13 cellular contexts compared by ENCODE assay signal in the genomic region with DNA sequence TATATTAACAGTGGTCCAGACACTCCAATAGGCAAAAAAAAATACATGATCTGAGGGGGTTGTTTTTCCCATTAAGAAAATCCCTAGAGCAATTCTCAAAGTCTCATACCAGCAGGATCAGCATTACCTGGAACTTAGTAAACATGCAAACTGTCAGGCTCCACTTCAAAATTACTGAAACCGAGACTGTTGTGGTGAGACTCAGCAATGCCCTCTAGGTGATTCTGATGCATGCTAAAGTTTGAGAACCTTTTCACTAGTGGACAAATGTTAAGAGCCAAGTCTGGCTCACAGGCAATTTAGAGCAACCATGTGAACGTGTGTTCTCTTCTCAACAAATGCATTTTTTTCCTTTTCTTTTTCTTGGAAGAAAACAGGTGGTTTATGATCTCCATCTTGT. TPM values are rescaled to one million over a fixed set of nuclear protein-coding genes. Genes with fewer than 3 reads are reported as not detected.
DNase-seq lines count a peak whose midpoint lies in the region; ATAC-seq and TF ChIP-seq lines count a peak whose summit lies in the region.
"Had no signal": no experiment of that assay in that cellular context is flagged by ENCODE, and none has a peak within 500 bp of the region (broad histone marks: within the 10 kb centered on the region; RNA-seq: fewer than 3 reads in every experiment).

No MANE protein-coding gene starts in this region.

- no peak overlapping the region for H3K4me3 Mint-ChIP-seq in activated CD4-positive, alpha-beta T cell treated with anti-CD3 and anti-CD28 coated beads for 36 hours
- H3K4me3 Mint-ChIP-seq in stimulated activated naive B cell treated with anti-CD40 and anti-IgM and Interleukin-4, amounts not matched to agents 10 μg/mL and 1 μg/mL and 100 μg/mL, for 72 hours, result no peak overlapping the region
- H3K4me3 Mint-ChIP-seq: endodermal cell had no signal

- H3K27ac Mint-ChIP-seq in activated CD4-positive, alpha-beta T cell treated with anti-CD3 and anti-CD28 coated beads for 36 hours, result no peak overlapping the region
- no peak overlapping the region for H3K27ac Mint-ChIP-seq in stimulated activated naive B cell treated with anti-CD40 and anti-IgM and Interleukin-4, amounts not matched to agents 10 μg/mL and 1 μg/mL and 100 μg/mL, for 72 hours
- H3K27ac Mint-ChIP-seq: endodermal cell had no signal

- no peaks in the 10 kb centered on the region for H3K4me1 Mint-ChIP-seq in activated CD4-positive, alpha-beta T cell treated with anti-CD3 and anti-CD28 coated beads for 36 hours
- H3K4me1 Mint-ChIP-seq in stimulated activated naive B cell treated with anti-CD40 and anti-IgM and Interleukin-4, amounts not matched to agents 10 μg/mL and 1 μg/mL and 100 μg/mL, for 72 hours, result no peaks in the 10 kb centered on the region
- H3K4me1 Mint-ChIP-seq: endodermal cell had no signal

- DNase-seq in activated CD4-positive, alpha-beta T cell treated with anti-CD3 and anti-CD28 coated beads for 36 hours, result no peak
- no peak for DNase-seq in activated CD4-positive, alpha-beta T cell treated with anti-CD3 and anti-CD28 coated beads, Interleukin-2, amount 50 U/mL, for 1 hour
- no peak for DNase-seq in stimulated activated naive B cell treated with anti-CD40 and anti-IgM and Interleukin-4, amounts not matched to agents 10 μg/mL and 1 μg/mL and 100 μg/mL, for 72 hours
- DNase-seq in ureter (ENCODE audit: low spot score), result no peak
- no peak for DNase-seq in foreskin melanocyte
- DNase-seq: activated CD4-positive, alpha-beta T cell treated with anti-CD3 and anti-CD28 coated beads, Interleukin-2, amount 50 U/mL, for 48 hours; endodermal cell; head of caudate nucleus; NCI-H1694 treated with DMSO at 0.1 percent for 48 hours; thyroid gland had no signal

- CTCF ChIA-PET in activated CD4-positive, alpha-beta T cell treated with anti-CD3 and anti-CD28 coated beads for 36 hours (lab: Charles Lee), result no interaction called here

- POLR2A ChIA-PET in activated CD4-positive, alpha-beta T cell treated with anti-CD3 and anti-CD28 coated beads for 36 hours (lab: Charles Lee), result no interaction called here

- intact Hi-C loops in activated CD4-positive, alpha-beta T cell treated with anti-CD3 and anti-CD28 coated beads for 36 hours (cut with DNase I, micrococcal nuclease), result no loop called here

- ATAC-seq in activated CD4-positive, alpha-beta T cell treated with anti-CD3 and anti-CD28 coated beads for 36 hours, result peak; percentile 49
- ATAC-seq in GM21619 (IDR thresholded peaks at IDR 0.05; ENCODE audit: unreplicated experiment), result peak; percentile 92
- ATAC-seq in HG03159 (IDR thresholded peaks at IDR 0.05; ENCODE audit: unreplicated experiment), result peak; percentile 82
- peak; percentile 16 to 31 for ATAC-seq in stimulated activated naive B cell treated with anti-CD40 and anti-IgM and Interleukin-4, amounts not matched to agents 10 μg/mL and 1 μg/mL and 100 μg/mL, for 72 hours (replicated peaks)
- no peak for ATAC-seq in SK-N-SH treated with all-trans-retinoic acid at 6 μM for 48 hours

- H3K27me3 Mint-ChIP-seq in activated CD4-positive, alpha-beta T cell treated with anti-CD3 and anti-CD28 coated beads for 36 hours, result no peaks in the 10 kb centered on the region
- H3K27me3 Mint-ChIP-seq in stimulated activated naive B cell treated with anti-CD40 and anti-IgM and Interleukin-4, amounts not matched to agents 10 μg/mL and 1 μg/mL and 100 μg/mL, for 72 hours, result no peaks in the 10 kb centered on the region

- H3K9me3 Mint-ChIP-seq in activated CD4-positive, alpha-beta T cell treated with anti-CD3 and anti-CD28 coated beads for 36 hours (ENCODE audit: low read depth), result no peaks in the 10 kb centered on the region
- no peaks in the 10 kb centered on the region for H3K9me3 Mint-ChIP-seq in stimulated activated naive B cell treated with anti-CD40 and anti-IgM and Interleukin-4, amounts not matched to agents 10 μg/mL and 1 μg/mL and 100 μg/mL, for 72 hours
- H3K9me3 Mint-ChIP-seq: endodermal cell had no signal

- peaks cover 4% of the 10 kb centered on the region for H3K36me3 Mint-ChIP-seq in activated CD4-positive, alpha-beta T cell treated with anti-CD3 and anti-CD28 coated beads for 36 hours (ENCODE audit: low read depth)
- H3K36me3 Mint-ChIP-seq in stimulated activated naive B cell treated with anti-CD40 and anti-IgM and Interleukin-4, amounts not matched to agents 10 μg/mL and 1 μg/mL and 100 μg/mL, for 72 hours, result peaks cover 6 to 32% of the 10 kb centered on the region in 2 donors

TF ChIP-seq in SK-N-SH treated with all-trans-retinoic acid at 6 μM for 48 hours, 23 proteins besides CTCF, POLR2A, EP300 and RAD21 (continues in another document):
- no peak for TF ChIP-seq TOX (CRISPR knock-in tag; IDR thresholded peaks at IDR 0.05; ENCODE audit: borderline replicate concordance)
- TF ChIP-seq OSR1 (CRISPR knock-in tag; IDR thresholded peaks at IDR 0.05), result no peak
- TF ChIP-seq, protein P1, sequence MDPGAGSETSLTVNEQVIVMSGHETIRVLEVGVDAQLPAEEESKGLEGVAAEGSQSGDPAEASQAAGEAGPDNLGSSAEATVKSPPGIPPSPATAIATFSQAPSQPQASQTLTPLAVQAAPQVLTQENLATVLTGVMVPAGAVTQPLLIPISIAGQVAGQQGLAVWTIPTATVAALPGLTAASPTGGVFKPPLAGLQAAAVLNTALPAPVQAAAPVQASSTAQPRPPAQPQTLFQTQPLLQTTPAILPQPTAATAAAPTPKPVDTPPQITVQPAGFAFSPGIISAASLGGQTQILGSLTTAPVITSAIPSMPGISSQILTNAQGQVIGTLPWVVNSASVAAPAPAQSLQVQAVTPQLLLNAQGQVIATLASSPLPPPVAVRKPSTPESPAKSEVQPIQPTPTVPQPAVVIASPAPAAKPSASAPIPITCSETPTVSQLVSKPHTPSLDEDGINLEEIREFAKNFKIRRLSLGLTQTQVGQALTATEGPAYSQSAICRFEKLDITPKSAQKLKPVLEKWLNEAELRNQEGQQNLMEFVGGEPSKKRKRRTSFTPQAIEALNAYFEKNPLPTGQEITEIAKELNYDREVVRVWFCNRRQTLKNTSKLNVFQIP (CRISPR knock-in tag; IDR thresholded peaks at IDR 0.05; ENCODE audit: borderline replicate concordance, low read depth), result no peak
- TF ChIP-seq ZC3H10 (CRISPR knock-in tag; IDR thresholded peaks at IDR 0.05), result no peak
- no peak for TF ChIP-seq ESRRG (CRISPR knock-in tag; IDR thresholded peaks at IDR 0.05)
- TF ChIP-seq GLIS3 (CRISPR knock-in tag; IDR thresholded peaks at IDR 0.05), result no peak
- TF ChIP-seq CSDC2 (CRISPR knock-in tag; IDR thresholded peaks at IDR 0.05), result no peak
- TF ChIP-seq ISL1 (CRISPR knock-in tag; IDR thresholded peaks at IDR 0.05), result no peak
- TF ChIP-seq ZFP30 (CRISPR knock-in tag; IDR thresholded peaks at IDR 0.05), result no peak
- TF ChIP-seq, protein P2, sequence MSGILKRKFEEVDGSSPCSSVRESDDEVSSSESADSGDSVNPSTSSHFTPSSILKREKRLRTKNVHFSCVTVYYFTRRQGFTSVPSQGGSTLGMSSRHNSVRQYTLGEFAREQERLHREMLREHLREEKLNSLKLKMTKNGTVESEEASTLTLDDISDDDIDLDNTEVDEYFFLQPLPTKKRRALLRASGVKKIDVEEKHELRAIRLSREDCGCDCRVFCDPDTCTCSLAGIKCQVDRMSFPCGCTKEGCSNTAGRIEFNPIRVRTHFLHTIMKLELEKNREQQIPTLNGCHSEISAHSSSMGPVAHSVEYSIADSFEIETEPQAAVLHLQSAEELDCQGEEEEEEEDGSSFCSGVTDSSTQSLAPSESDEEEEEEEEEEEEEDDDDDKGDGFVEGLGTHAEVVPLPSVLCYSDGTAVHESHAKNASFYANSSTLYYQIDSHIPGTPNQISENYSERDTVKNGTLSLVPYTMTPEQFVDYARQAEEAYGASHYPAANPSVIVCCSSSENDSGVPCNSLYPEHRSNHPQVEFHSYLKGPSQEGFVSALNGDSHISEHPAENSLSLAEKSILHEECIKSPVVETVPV (CRISPR knock-in tag; IDR thresholded peaks at IDR 0.05), result no peak
- TF ChIP-seq, protein P3, sequence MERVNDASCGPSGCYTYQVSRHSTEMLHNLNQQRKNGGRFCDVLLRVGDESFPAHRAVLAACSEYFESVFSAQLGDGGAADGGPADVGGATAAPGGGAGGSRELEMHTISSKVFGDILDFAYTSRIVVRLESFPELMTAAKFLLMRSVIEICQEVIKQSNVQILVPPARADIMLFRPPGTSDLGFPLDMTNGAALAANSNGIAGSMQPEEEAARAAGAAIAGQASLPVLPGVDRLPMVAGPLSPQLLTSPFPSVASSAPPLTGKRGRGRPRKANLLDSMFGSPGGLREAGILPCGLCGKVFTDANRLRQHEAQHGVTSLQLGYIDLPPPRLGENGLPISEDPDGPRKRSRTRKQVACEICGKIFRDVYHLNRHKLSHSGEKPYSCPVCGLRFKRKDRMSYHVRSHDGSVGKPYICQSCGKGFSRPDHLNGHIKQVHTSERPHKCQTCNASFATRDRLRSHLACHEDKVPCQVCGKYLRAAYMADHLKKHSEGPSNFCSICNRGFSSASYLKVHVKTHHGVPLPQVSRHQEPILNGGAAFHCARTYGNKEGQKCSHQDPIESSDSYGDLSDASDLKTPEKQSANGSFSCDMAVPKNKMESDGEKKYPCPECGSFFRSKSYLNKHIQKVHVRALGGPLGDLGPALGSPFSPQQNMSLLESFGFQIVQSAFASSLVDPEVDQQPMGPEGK (CRISPR knock-in tag; IDR thresholded peaks at IDR 0.05; ENCODE audit: borderline replicate concordance), result no peak
- TF ChIP-seq ZNF565 (CRISPR knock-in tag; conservative IDR thresholded peaks at IDR 0.05; ENCODE audit: low read depth), result no peak
- no peak for TF ChIP-seq ARNTL (CRISPR knock-in tag; IDR thresholded peaks at IDR 0.05; ENCODE audit: borderline replicate concordance, low read depth)
- TF ChIP-seq SNAI2 (CRISPR knock-in tag; IDR thresholded peaks at IDR 0.05), result no peak
- no peak for TF ChIP-seq ZNF70 (CRISPR knock-in tag; IDR thresholded peaks at IDR 0.05)
- TF ChIP-seq RARB (CRISPR knock-in tag; IDR thresholded peaks at IDR 0.05), result no peak
- no peak for TF ChIP-seq ZFP3 (CRISPR knock-in tag; IDR thresholded peaks at IDR 0.05)
- no peak for TF ChIP-seq BACH2 (CRISPR knock-in tag; IDR thresholded peaks at IDR 0.05; ENCODE audit: borderline replicate concordance)

RNA-seq across cellular contexts. Expression of a gene that starts 30.2 kb away (rescaled TPM):
- total RNA-seq in activated CD4-positive, alpha-beta T cell treated with anti-CD3 and anti-CD28 coated beads for 36 hours, result 10 to 100 TPM in 1 of 2 experiments, 1 to 10 TPM in 1; 9.5 to 12.2 TPM
- total RNA-seq in ureter, result 19.3 TPM

RNA-seq across cellular contexts. Expression of a gene that starts 38.2 kb away (rescaled TPM):
- 10 to 100 TPM; 21.2 to 22.0 TPM for total RNA-seq in activated CD4-positive, alpha-beta T cell treated with anti-CD3 and anti-CD28 coated beads for 36 hours
- 79.2 TPM for total RNA-seq in ureter
